In genomic region chr1:230641900-230642262, GRCh38 we compare ENCODE assay signal across 8 cellular contexts. TPM values are rescaled to one million over a fixed set of nuclear protein-coding genes. Genes with fewer than 3 reads are reported as not detected.
DNase-seq lines count a peak whose midpoint lies in the region; ATAC-seq and TF ChIP-seq lines count a peak whose summit lies in the region.

No MANE protein-coding gene starts in this region.

- H3K4me3 Mint-ChIP-seq in CD4-positive, alpha-beta T cell = peak overlapping the region; percentile 96
- peak overlapping the region; percentile 98 for H3K4me3 Mint-ChIP-seq in activated naive CD8-positive, alpha-beta T cell treated with anti-CD3 and anti-CD28 coated beads, Interleukin-2, amount 10 ng/mL, durations not matched to agents 7 days and 5 days

- H3K27ac Mint-ChIP-seq in CD4-positive, alpha-beta T cell = peak overlapping the region; percentile 87
- H3K27ac Mint-ChIP-seq in activated naive CD8-positive, alpha-beta T cell treated with anti-CD3 and anti-CD28 coated beads, Interleukin-2, amount 10 ng/mL, durations not matched to agents 7 days and 5 days = peak overlapping the region; percentile 52

- POLR2A ChIA-PET in CD4-positive, alpha-beta T cell (lab: Charles Lee) = interaction anchor here (0.5 to 1.3 kb wide), 5 partner anchors 66 to 1083 kb away, joined by 3 to 5 read pairs (median 3); partner anchors contain the start of gene ABCB10
- POLR2A ChIA-PET in HEK293T (lab: Yijun Ruan, JAX) = interaction anchor here (0.6 to 1.8 kb wide), 4 partner anchors 9 to 50 kb away, joined by 3 to 9 read pairs (median 4); no protein-coding TSS in a partner anchor
- POLR2A ChIA-PET in activated naive CD8-positive, alpha-beta T cell treated with anti-CD3 and anti-CD28 coated beads, Interleukin-2, amount 10 ng/mL, durations not matched to agents 7 days and 5 days (lab: Charles Lee) = no interaction called here

- no peak for TF ChIP-seq POLR2A in right lobe of liver (IDR thresholded peaks at IDR 0.05)
- no peak for TF ChIP-seq POLR2A in uterus (IDR thresholded peaks at IDR 0.05)

- H3K27ac ChIP-seq in CD4-positive, alpha-beta T cell (ENCODE audit: low read depth, low read length) = no peak overlapping the region
- H3K27ac ChIP-seq in right lobe of liver = no peak overlapping the region
- H3K27ac ChIP-seq in uterus = no peak overlapping the region

- intact Hi-C loops in CD4-positive, alpha-beta T cell (cut with DNase I, micrococcal nuclease) = loop anchor here (2.0 to 10.0 kb wide), 11 partner anchors 225 to 1135 kb away; partner anchors contain the start of genes ARV1 (in 2 of the 2), TTC13 (in 2 of the 2), C1orf198 (in 1 of the 2) and EGLN1 (in 1 of the 2)
- intact Hi-C loops in right lobe of liver (cut with DNase I) (loop anchor here in 1 of 2 donors (10.0 kb wide), 1 partner anchor 63 kb away; no protein-coding TSS in a partner anchor), uterus (cut with DNase I; ENCODE audit: low total_unique reads) (no loop called here)

- WGBS in right lobe of liver (ENCODE audit: insufficient coverage, low coverage, low lambda C conversion rate, missing lambda C conversion rate) = 27% methylated on average over 5 of the region's 18 CpGs

- H3K9me3 Mint-ChIP-seq in CD4-positive, alpha-beta T cell = no peaks in the 10 kb centered on the region
- H3K9me3 Mint-ChIP-seq in activated naive CD8-positive, alpha-beta T cell treated with anti-CD3 and anti-CD28 coated beads, Interleukin-2, amount 10 ng/mL, durations not matched to agents 7 days and 5 days = no peaks in the 10 kb centered on the region

- H3K27me3 ChIP-seq in CD4-positive, alpha-beta T cell (ENCODE audit: control insufficient read depth, insufficient read depth, low read length) = peaks cover under 1% of the 10 kb centered on the region
- H3K27me3 ChIP-seq in right lobe of liver (no peaks in the 10 kb centered on the region), uterus (no peaks in the 10 kb centered on the region)

- H3K36me3 ChIP-seq in right lobe of liver (no peaks in the 10 kb centered on the region), uterus (no peaks in the 10 kb centered on the region)

- CTCF ChIA-PET in CD4-positive, alpha-beta T cell (lab: Charles Lee) = interaction anchor here (0.6 to 1.2 kb wide), 4 partner anchors 9 to 931 kb away, joined by 3 to 8 read pairs (median 3); partner anchors contain the start of gene ARV1
- CTCF ChIA-PET in HEK293T (lab: Yijun Ruan, JAX) = interaction anchor here (0.5 to 1.7 kb wide), 10 partner anchors 18 to 909 kb away, joined by 3 to 4 read pairs (median 3); no protein-coding TSS in a partner anchor

- peaks cover 31% of the 10 kb centered on the region for H3K27me3 Mint-ChIP-seq in CD4-positive, alpha-beta T cell
- H3K27me3 Mint-ChIP-seq in activated naive CD8-positive, alpha-beta T cell treated with anti-CD3 and anti-CD28 coated beads, Interleukin-2, amount 10 ng/mL, durations not matched to agents 7 days and 5 days = peaks cover 13% of the 10 kb centered on the region

- no peaks in the 10 kb centered on the region for H3K9me3 ChIP-seq in CD4-positive, alpha-beta T cell (ENCODE audit: control insufficient read depth, low read length)
- H3K9me3 ChIP-seq in right lobe of liver (no peaks in the 10 kb centered on the region), uterus (no peaks in the 10 kb centered on the region)

- ATAC-seq in CD4-positive, alpha-beta T cell (ENCODE audit: poor library complexity) = no peak
- no peak for ATAC-seq in activated naive CD8-positive, alpha-beta T cell treated with anti-CD3 and anti-CD28 coated beads, Interleukin-2, amount 10 ng/mL, durations not matched to agents 7 days and 5 days (ENCODE audit: low read depth)
- ATAC-seq in right lobe of liver (no peak), HG03439 (IDR thresholded peaks at IDR 0.05; ENCODE audit: unreplicated experiment) (no peak)

- H3K4me1 ChIP-seq in right lobe of liver (peaks cover 0 to 37% (median 14%) of the 10 kb centered on the region in 4 donors), uterus (peaks cover 10 to 12% of the 10 kb centered on the region in 2 donors)

- TF ChIP-seq CTCF in CD4-positive, alpha-beta T cell (IDR thresholded peaks at IDR 0.05) = no peak
- no peak for TF ChIP-seq CTCF in right lobe of liver (IDR thresholded peaks at IDR 0.05)
- TF ChIP-seq CTCF in uterus (IDR thresholded peaks at IDR 0.05) = no peak

- H3K4me3 ChIP-seq in right lobe of liver = peak overlapping the region; percentile 76 to 95 (median 94)
- H3K4me3 ChIP-seq in uterus = peak overlapping the region; percentile 64 to 94

- H3K4me1 Mint-ChIP-seq in CD4-positive, alpha-beta T cell (ENCODE audit: low read depth) = peaks cover 49% of the 10 kb centered on the region
- peaks cover 30% of the 10 kb centered on the region for H3K4me1 Mint-ChIP-seq in activated naive CD8-positive, alpha-beta T cell treated with anti-CD3 and anti-CD28 coated beads, Interleukin-2, amount 10 ng/mL, durations not matched to agents 7 days and 5 days

- DNase-seq in CD4-positive, alpha-beta T cell = no peak
- DNase-seq in HEK293T (ENCODE audit: extremely low spot score) (no peak), right lobe of liver (peak in 2 of 3 donors; percentile 21 to 50), uterus (peak in 1 of 2 donors; percentile 16), epidermal melanocyte (ENCODE audit: insufficient read length, low spot score) (no peak), glomerular visceral epithelial cell (ENCODE audit: extremely low spot score) (no peak)
- DNase-seq in activated naive CD8-positive, alpha-beta T cell treated with anti-CD3 and anti-CD28 coated beads, Interleukin-2, amount 10 ng/mL, durations not matched to agents 7 days and 5 days = no peak

- peaks cover 17% of the 10 kb centered on the region for H3K36me3 Mint-ChIP-seq in CD4-positive, alpha-beta T cell (ENCODE audit: low read depth)
- peaks cover 5% of the 10 kb centered on the region for H3K36me3 Mint-ChIP-seq in activated naive CD8-positive, alpha-beta T cell treated with anti-CD3 and anti-CD28 coated beads, Interleukin-2, amount 10 ng/mL, durations not matched to agents 7 days and 5 days

TF ChIP-seq in HEK293T, 16 proteins besides CTCF, POLR2A, EP300 and RAD21:
- TF ChIP-seq CTBP1 (IDR thresholded peaks at IDR 0.05; ENCODE audit: borderline replicate concordance) = no peak
- peak; percentile 41 for TF ChIP-seq L3MBTL2 (conservative IDR thresholded peaks at IDR 0.05)
- no peak for TF ChIP-seq BHLHE40 (IDR thresholded peaks at IDR 0.05; ENCODE audit: borderline replicate concordance)
- no peak for TF ChIP-seq SP1 (IDR thresholded peaks at IDR 0.05)
- TF ChIP-seq HDGF (IDR thresholded peaks at IDR 0.05; ENCODE audit: borderline replicate concordance) = no peak

RNA-seq across cellular contexts. Expression of gene COG2, which starts 0.4 kb away (rescaled TPM):
- total RNA-seq in CD4-positive, alpha-beta T cell = 10 to 100 TPM; 17.3 to 21.4 TPM
- 10 to 100 TPM; 30.0 to 31.1 TPM for total RNA-seq in activated naive CD8-positive, alpha-beta T cell treated with anti-CD3 and anti-CD28 coated beads, Interleukin-2, amount 10 ng/mL, durations not matched to agents 7 days and 5 days
- 10 to 100 TPM in 4 of 6 experiments, 1 to 10 TPM in 2; 9.0 to 18.7 (median 13.0) TPM for total RNA-seq in right lobe of liver
- total RNA-seq in uterus = 10 to 100 TPM in 3 of 4 donors, 1 to 10 TPM in 1; 10.0 to 32.3 (median 18.5) TPM

Comparison
In these comparisons a context has a peak if more than half of its experiments do, and no peak if none do; other contexts are left out.
1. DNase-seq: peak in right lobe of liver (2 of 3); none in CD4-positive, alpha-beta T cell (0 of 10), HEK293T (single experiment), activated naive CD8-positive, alpha-beta T cell treated with anti-CD3 and anti-CD28 coated beads, Interleukin-2, amount 10 ng/mL, durations not matched to agents 7 days and 5 days (single experiment), epidermal melanocyte (single experiment) and glomerular visceral epithelial cell (single experiment).